ENCODE assay signal across 8 cellular contexts in the genomic region with DNA sequence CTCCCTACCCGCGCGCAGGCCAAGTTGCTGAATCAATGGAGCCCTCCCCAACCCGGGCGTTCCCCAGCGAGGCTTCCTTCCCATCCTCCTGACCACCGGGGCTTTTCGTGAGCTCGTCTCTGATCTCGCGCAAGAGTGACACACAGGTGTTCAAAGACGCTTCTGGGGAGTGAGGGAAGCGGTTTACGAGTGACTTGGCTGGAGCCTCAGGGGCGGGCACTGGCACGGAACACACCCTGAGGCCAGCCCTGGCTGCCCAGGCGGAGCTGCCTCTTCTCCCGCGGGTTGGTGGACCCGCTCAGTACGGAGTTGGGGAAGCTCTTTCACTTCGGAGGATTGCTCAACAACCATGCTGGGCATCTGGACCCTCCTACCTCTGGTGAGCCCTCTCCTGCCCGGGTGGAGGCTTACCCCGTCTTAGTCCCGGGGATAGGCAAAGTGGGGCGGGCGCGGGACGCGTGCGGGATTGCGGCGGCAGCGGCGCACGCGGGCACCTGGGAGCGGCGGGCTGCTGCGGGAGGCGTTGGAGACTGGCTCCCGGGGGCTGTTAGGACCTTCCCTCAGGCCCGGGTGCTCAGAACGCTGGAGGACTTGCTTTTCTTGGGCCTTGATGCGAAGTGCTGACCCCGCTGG. TPM values are rescaled to one million over a fixed set of nuclear protein-coding genes. Genes with fewer than 3 reads are reported as not detected.
DNase-seq lines count a peak whose midpoint lies in the region; FAIRE-seq and TF ChIP-seq lines count a peak whose summit lies in the region.

Gene FAS, plus strand, starts transcription at position 271 of the 633 bp plus-strand sequence. Its CDS starts 79 bp downstream, at position 350.

- intact Hi-C loops in activated CD4-positive, alpha-beta memory T cell treated with anti-CD3 and anti-CD28 coated beads for 36 hours (cut with micrococcal nuclease): loop anchor here (1.0 to 10.0 kb wide), 11 partner anchors 11 to 1128 kb away; partner anchors contain the start of genes IFIT5, KLLN, PTEN and STAMBPL1

- no peak for DNase-seq in GM12891 (ENCODE audit: insufficient read length, low spot score)
- DNase-seq in HFFc6: peak; percentile 72
- DNase-seq in NCI-H146 treated with DMSO at 0.1 percent for 48 hours (lab: John Stamatoyannopoulos, UW; ENCODE audit: unreplicated experiment): peak; percentile 24
- DNase-seq in activated CD4-positive, alpha-beta memory T cell treated with anti-CD3 and anti-CD28 coated beads for 36 hours: peak; percentile 94
- peak; percentile 72 for DNase-seq in ecto neural progenitor cell (ENCODE audit: low spot score)
- DNase-seq in medulla oblongata (ENCODE audit: extremely low spot score): peak; percentile 73
- peak; percentile 51 for DNase-seq in stimulated activated CD8-positive, alpha-beta memory T cell treated with anti-CD3 and anti-CD28 coated beads, Interleukin-12 subunit alpha, Interleukin-12 subunit beta, amount 100 ng/mL, for 24 hours (ENCODE audit: extremely low read depth)
- DNase-seq in SHP77 (lab: John Stamatoyannopoulos, UW): no peak

- H3K4me1 Mint-ChIP-seq in HFFc6 (ENCODE audit: low read depth): peaks cover 74% of the 10 kb centered on the region
- peaks cover 65% of the 10 kb centered on the region for H3K4me1 Mint-ChIP-seq in activated CD4-positive, alpha-beta memory T cell treated with anti-CD3 and anti-CD28 coated beads for 36 hours (ENCODE audit: low read depth)

- peak; percentile 88 for TF ChIP-seq POLR2A in GM12891 (IDR thresholded peaks at IDR 0.05; ENCODE audit: low read depth, low read length)

- POLR2A ChIA-PET in activated CD4-positive, alpha-beta memory T cell treated with anti-CD3 and anti-CD28 coated beads for 36 hours (lab: Charles Lee): interaction anchor here (0.6 to 4.8 kb wide), 21 partner anchors 8 to 227 kb away, joined by 3 to 122 read pairs (median 4); partner anchors contain the start of genes CH25H and STAMBPL1

- H3K9me3 Mint-ChIP-seq in HFFc6: no peaks in the 10 kb centered on the region
- H3K9me3 Mint-ChIP-seq in activated CD4-positive, alpha-beta memory T cell treated with anti-CD3 and anti-CD28 coated beads for 36 hours: peaks cover 3% of the 10 kb centered on the region

- no peaks in the 10 kb centered on the region; the same call in 1 of the 2 replicates for H3K27me3 Mint-ChIP-seq in HFFc6 (ENCODE audit: insufficient read depth)
- no peaks in the 10 kb centered on the region for H3K27me3 Mint-ChIP-seq in activated CD4-positive, alpha-beta memory T cell treated with anti-CD3 and anti-CD28 coated beads for 36 hours

- TF ChIP-seq CTCF in HFFc6 (IDR thresholded peaks at IDR 0.05): no peak

- H3K4me3 Mint-ChIP-seq in HFFc6: peak within 1 kb of the TSS; percentile 98
- H3K4me3 Mint-ChIP-seq in activated CD4-positive, alpha-beta memory T cell treated with anti-CD3 and anti-CD28 coated beads for 36 hours: peak within 1 kb of the TSS; percentile 86

- CTCF ChIA-PET in activated CD4-positive, alpha-beta memory T cell treated with anti-CD3 and anti-CD28 coated beads for 36 hours (lab: Charles Lee): interaction anchor here (0.9 to 5.8 kb wide), 11 partner anchors 9 to 342 kb away, joined by 3 to 89 read pairs (median 6); partner anchors contain the start of gene CH25H

- FAIRE-seq in GM12891 (lab: Jason Lieb, UNC): no peak

- peak within 1 kb of the TSS; percentile 94 for H3K27ac Mint-ChIP-seq in HFFc6
- H3K27ac Mint-ChIP-seq in activated CD4-positive, alpha-beta memory T cell treated with anti-CD3 and anti-CD28 coated beads for 36 hours: peak within 1 kb of the TSS; percentile 96

- peaks cover 28% of the 10 kb centered on the region for H3K36me3 Mint-ChIP-seq in HFFc6 (ENCODE audit: low read depth)
- H3K36me3 Mint-ChIP-seq in activated CD4-positive, alpha-beta memory T cell treated with anti-CD3 and anti-CD28 coated beads for 36 hours: peaks cover 34% of the 10 kb centered on the region

TF ChIP-seq in GM12891, 5 proteins besides CTCF, POLR2A, EP300 and RAD21:
- TF ChIP-seq TAF1 (IDR thresholded peaks at IDR 0.05; ENCODE audit: low read depth, low read length): peak; percentile 79
- no peak for TF ChIP-seq PAX5 (IDR thresholded peaks at IDR 0.05; ENCODE audit: insufficient read depth, low read length, severe bottlenecking)
- no peak; the same call in 1 of the 2 replicates for TF ChIP-seq POU2F2 (IDR thresholded peaks at IDR 0.05; ENCODE audit: low read depth, low read length)
- TF ChIP-seq SPI1 (IDR thresholded peaks at IDR 0.05; ENCODE audit: low read depth, low read length): peak; percentile 17; the same call in 1 of the 2 replicates
- peak; percentile 74 for TF ChIP-seq POLR2AphosphoS5 (IDR thresholded peaks at IDR 0.05; ENCODE audit: low read depth, low read length)

RNA-seq across cellular contexts. Expression of gene FAS, which starts in this region (rescaled TPM):
- polyA plus RNA-seq in GM12891 (2012; ENCODE audit: low read depth, missing spikeins): 47.1 TPM
- 10 to 100 TPM; 52.9 to 62.9 (median 57.5) TPM for total RNA-seq in HFFc6 (2021; fragmentation: NEBNext Ultra II Directional; extraction: Animal tissue kit (Norgen Biotek cat#: 25700))
- total RNA-seq in activated CD4-positive, alpha-beta memory T cell treated with anti-CD3 and anti-CD28 coated beads for 36 hours: 10 to 100 TPM; 62.2 to 63.5 TPM

Comparison
In these comparisons a context has a peak if more than half of its experiments do, and no peak if none do; other contexts are left out.
1. DNase-seq: peak in HFFc6 (single experiment), NCI-H146 treated with DMSO at 0.1 percent for 48 hours (single experiment), activated CD4-positive, alpha-beta memory T cell treated with anti-CD3 and anti-CD28 coated beads for 36 hours (single experiment), ecto neural progenitor cell (single experiment), medulla oblongata (single experiment) and stimulated activated CD8-positive, alpha-beta memory T cell treated with anti-CD3 and anti-CD28 coated beads, Interleukin-12 subunit alpha, Interleukin-12 subunit beta, amount 100 ng/mL, for 24 hours (single experiment); none in GM12891 (single experiment) and SHP77 (0 of 2).